In genomic region chr12:2958432-2959193, GRCh38 we compare ENCODE assay signal across 9 cellular contexts. TPM values are rescaled to one million over a fixed set of nuclear protein-coding genes. Genes with fewer than 3 reads are reported as not detected.
DNase-seq lines count a peak whose midpoint lies in the region; ATAC-seq and TF ChIP-seq lines count a peak whose summit lies in the region.
"Had no signal": no experiment of that assay in that cellular context is flagged by ENCODE, and none has a peak within 500 bp of the region (broad histone marks: within the 10 kb centered on the region; RNA-seq: fewer than 3 reads in every experiment).

No MANE protein-coding gene starts in this region.

- H3K27me3 Mint-ChIP-seq in activated CD4-positive, alpha-beta T cell treated with anti-CD3 and anti-CD28 coated beads, Interleukin-2, amount 10 ng/mL, durations not matched to agents 7 days and 5 days: peaks cover 52% of the 10 kb centered on the region
- H3K27me3 Mint-ChIP-seq in activated T-helper 17 cell treated with anti-CD3 and anti-CD28 coated beads, Interleukin-2, amount 50 U/mL, for 72 hours: peaks cover 52% of the 10 kb centered on the region

- peak overlapping the region; percentile 85 for H3K4me3 Mint-ChIP-seq in activated CD4-positive, alpha-beta T cell treated with anti-CD3 and anti-CD28 coated beads, Interleukin-2, amount 10 ng/mL, durations not matched to agents 7 days and 5 days
- peak overlapping the region; percentile 72 for H3K4me3 Mint-ChIP-seq in activated T-helper 17 cell treated with anti-CD3 and anti-CD28 coated beads, Interleukin-2, amount 50 U/mL, for 72 hours

- H3K36me3 Mint-ChIP-seq in activated CD4-positive, alpha-beta T cell treated with anti-CD3 and anti-CD28 coated beads, Interleukin-2, amount 10 ng/mL, durations not matched to agents 7 days and 5 days (ENCODE audit: low read depth): peaks cover 2% of the 10 kb centered on the region
- H3K36me3 Mint-ChIP-seq in activated T-helper 17 cell treated with anti-CD3 and anti-CD28 coated beads, Interleukin-2, amount 50 U/mL, for 72 hours (ENCODE audit: low read depth): no peaks in the 10 kb centered on the region

- POLR2A ChIA-PET in activated CD4-positive, alpha-beta T cell treated with anti-CD3 and anti-CD28 coated beads, Interleukin-2, amount 10 ng/mL, durations not matched to agents 7 days and 5 days (lab: Charles Lee): no interaction called here

- intact Hi-C loops in left ventricle myocardium inferior (cut with micrococcal nuclease): no loop called here

- H3K27me3 ChIP-seq in left ventricle myocardium inferior (ENCODE audit: low read depth) (peaks cover 11% of the 10 kb centered on the region), Karpas-422 (ENCODE audit: low read length) (no peaks in the 10 kb centered on the region)

- no peaks in the 10 kb centered on the region for H3K36me3 ChIP-seq in left ventricle myocardium inferior
- H3K36me3 ChIP-seq in Karpas-422 (ENCODE audit: insufficient read depth, low read length): no peaks in the 10 kb centered on the region
- H3K36me3 ChIP-seq: neutrophil had no signal

- no peak overlapping the region for H3K9ac ChIP-seq in Karpas-422 (ENCODE audit: low read length)

- H3K4me1 ChIP-seq in left ventricle myocardium inferior (peaks cover 51% of the 10 kb centered on the region), Karpas-422 (ENCODE audit: low read length) (no peaks in the 10 kb centered on the region)

- H3K4me3 ChIP-seq in left ventricle myocardium inferior: peak overlapping the region; percentile 76
- H3K4me3 ChIP-seq in retinal pigment epithelial cell (ENCODE audit: low read length): peak overlapping the region; percentile 64
- no peak overlapping the region for H3K4me3 ChIP-seq in Karpas-422 (ENCODE audit: low read length)

- H2AFZ ChIP-seq in Karpas-422 (ENCODE audit: low read length): no peak overlapping the region

- H3K4me2 ChIP-seq in Karpas-422 (ENCODE audit: low read depth, low read length, poor library complexity, severe bottlenecking): no peak overlapping the region

- no peaks in the 10 kb centered on the region for H3K9me2 ChIP-seq in Karpas-422 (replicated peaks; ENCODE audit: insufficient read depth, low read length)

- H3K9me3 ChIP-seq in left ventricle myocardium inferior (replicated peaks): no peaks in the 10 kb centered on the region
- no peaks in the 10 kb centered on the region for H3K9me3 ChIP-seq in Karpas-422 (ENCODE audit: low read length)
- H3K9me3 ChIP-seq: neutrophil had no signal

- no peaks in the 10 kb centered on the region for H3K79me2 ChIP-seq in Karpas-422 (ENCODE audit: low read length)

- CTCF ChIA-PET in activated CD4-positive, alpha-beta T cell treated with anti-CD3 and anti-CD28 coated beads, Interleukin-2, amount 10 ng/mL, durations not matched to agents 7 days and 5 days (lab: Charles Lee): no interaction called here

- no peak for DNase-seq in activated CD4-positive, alpha-beta T cell treated with anti-CD3 and anti-CD28 coated beads, Interleukin-2, amount 10 ng/mL, durations not matched to agents 7 days and 5 days
- no peak for DNase-seq in activated CD4-positive, alpha-beta T cell treated with anti-CD3 and anti-CD28 coated beads, Interleukin-2, amount 50 U/mL, for 4 hours
- peak; percentile 21 for DNase-seq in NCI-H2029 (lab: John Stamatoyannopoulos, UW)
- DNase-seq in left ventricle myocardium inferior: peak; percentile 65
- no peak for DNase-seq in retinal pigment epithelial cell (ENCODE audit: low read depth)
- no peak for DNase-seq in Karpas-422

- no peaks in the 10 kb centered on the region for H3K9me3 Mint-ChIP-seq in activated CD4-positive, alpha-beta T cell treated with anti-CD3 and anti-CD28 coated beads, Interleukin-2, amount 10 ng/mL, durations not matched to agents 7 days and 5 days
- no peaks in the 10 kb centered on the region for H3K9me3 Mint-ChIP-seq in activated T-helper 17 cell treated with anti-CD3 and anti-CD28 coated beads, Interleukin-2, amount 50 U/mL, for 72 hours

- peak; percentile 30 for ATAC-seq in activated T-helper 17 cell treated with anti-CD3 and anti-CD28 coated beads, Interleukin-2, amount 50 U/mL, for 72 hours (replicated peaks)
- ATAC-seq in HG02981 (IDR thresholded peaks at IDR 0.05; ENCODE audit: unreplicated experiment): no peak

- peaks cover 20% of the 10 kb centered on the region for H3K4me1 Mint-ChIP-seq in activated CD4-positive, alpha-beta T cell treated with anti-CD3 and anti-CD28 coated beads, Interleukin-2, amount 10 ng/mL, durations not matched to agents 7 days and 5 days
- H3K4me1 Mint-ChIP-seq in activated T-helper 17 cell treated with anti-CD3 and anti-CD28 coated beads, Interleukin-2, amount 50 U/mL, for 72 hours: peaks cover 8% of the 10 kb centered on the region

- TF ChIP-seq CTCF in left ventricle myocardium inferior (IDR thresholded peaks at IDR 0.05; ENCODE audit: borderline replicate concordance) (no peak), retinal pigment epithelial cell (conservative IDR thresholded peaks at IDR 0.05; ENCODE audit: low read depth, low read length) (no peak)

- H3K27ac Mint-ChIP-seq in activated CD4-positive, alpha-beta T cell treated with anti-CD3 and anti-CD28 coated beads, Interleukin-2, amount 10 ng/mL, durations not matched to agents 7 days and 5 days: no peak overlapping the region
- no peak overlapping the region for H3K27ac Mint-ChIP-seq in activated T-helper 17 cell treated with anti-CD3 and anti-CD28 coated beads, Interleukin-2, amount 50 U/mL, for 72 hours

- no peaks in the 10 kb centered on the region for H4K20me1 ChIP-seq in Karpas-422 (ENCODE audit: insufficient read depth, low read depth, low read length)

- H3K27ac ChIP-seq in left ventricle myocardium inferior (replicated peaks): peak overlapping the region; percentile 92
- no peak overlapping the region for H3K27ac ChIP-seq in Karpas-422 (ENCODE audit: low read length)
- H3K27ac ChIP-seq: neutrophil had no signal

RNA-seq across cellular contexts. Expression of gene TEAD4, which starts 0.6 kb away (rescaled TPM):
- total RNA-seq in activated CD4-positive, alpha-beta T cell treated with anti-CD3 and anti-CD28 coated beads, Interleukin-2, amount 10 ng/mL, durations not matched to agents 7 days and 5 days: under 1 TPM; 0.69 to 1.00 TPM
- total RNA-seq in activated T-helper 17 cell treated with anti-CD3 and anti-CD28 coated beads, Interleukin-2, amount 50 U/mL, for 72 hours: 1 to 10 TPM; 3.1 to 3.7 TPM
- 6.7 TPM for total RNA-seq in left ventricle myocardium inferior
- not detected in 2 replicates for total RNA-seq in Karpas-422 (2014; rRNA removed; shearing (Covaris generic); ENCODE audit: low replicate concordance)

Comparison
In these comparisons a context has a peak if more than half of its experiments do, and no peak if none do; other contexts are left out.
1. DNase-seq: peak in NCI-H2029 (single experiment) and left ventricle myocardium inferior (single experiment); none in activated CD4-positive, alpha-beta T cell treated with anti-CD3 and anti-CD28 coated beads, Interleukin-2, amount 10 ng/mL, durations not matched to agents 7 days and 5 days (single experiment), activated CD4-positive, alpha-beta T cell treated with anti-CD3 and anti-CD28 coated beads, Interleukin-2, amount 50 U/mL, for 4 hours (0 of 2), retinal pigment epithelial cell (single experiment) and Karpas-422 (single experiment).